In genomic region chr14:89028462-89029134, GRCh38 we compare ENCODE assay signal across 1 cellular context.
TF ChIP-seq lines count a peak whose summit lies in the region.

No MANE protein-coding gene starts in this region.

TF ChIP-seq in liver, 16 proteins besides CTCF, POLR2A, EP300 and RAD21:
- no peak for TF ChIP-seq ZBTB33 (IDR thresholded peaks at IDR 0.05)
- TF ChIP-seq HNF4A (conservative IDR thresholded peaks at IDR 0.05): peak in 1 of 2 donors; percentile 44
- no peak for TF ChIP-seq EGR1 (IDR thresholded peaks at IDR 0.05; ENCODE audit: low read depth in 2 of 2)
- TF ChIP-seq SP1 (IDR thresholded peaks at IDR 0.05): peak; percentile 16
- TF ChIP-seq NR2F2 (IDR thresholded peaks at IDR 0.05): no peak
- TF ChIP-seq YY1 (IDR thresholded peaks at IDR 0.05): no peak
- TF ChIP-seq RXRA (IDR thresholded peaks at IDR 0.05): peak; percentile 12 to 90
